In genomic region chr4:79210636-79211049, GRCh38 we compare ENCODE assay signal across 1 cellular context.
TF ChIP-seq lines count a peak whose summit lies in the region.

No MANE protein-coding gene starts in this region.

TF ChIP-seq in SK-N-SH, 30 proteins besides CTCF, POLR2A, EP300 and RAD21 (continued from another document):
- TF ChIP-seq, protein P1, sequence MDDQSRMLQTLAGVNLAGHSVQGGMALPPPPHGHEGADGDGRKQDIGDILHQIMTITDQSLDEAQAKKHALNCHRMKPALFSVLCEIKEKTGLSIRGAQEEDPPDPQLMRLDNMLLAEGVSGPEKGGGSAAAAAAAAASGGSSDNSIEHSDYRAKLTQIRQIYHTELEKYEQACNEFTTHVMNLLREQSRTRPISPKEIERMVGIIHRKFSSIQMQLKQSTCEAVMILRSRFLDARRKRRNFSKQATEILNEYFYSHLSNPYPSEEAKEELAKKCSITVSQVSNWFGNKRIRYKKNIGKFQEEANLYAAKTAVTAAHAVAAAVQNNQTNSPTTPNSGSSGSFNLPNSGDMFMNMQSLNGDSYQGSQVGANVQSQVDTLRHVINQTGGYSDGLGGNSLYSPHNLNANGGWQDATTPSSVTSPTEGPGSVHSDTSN (IDR thresholded peaks at IDR 0.05), result no peak
- TF ChIP-seq, protein P2, sequence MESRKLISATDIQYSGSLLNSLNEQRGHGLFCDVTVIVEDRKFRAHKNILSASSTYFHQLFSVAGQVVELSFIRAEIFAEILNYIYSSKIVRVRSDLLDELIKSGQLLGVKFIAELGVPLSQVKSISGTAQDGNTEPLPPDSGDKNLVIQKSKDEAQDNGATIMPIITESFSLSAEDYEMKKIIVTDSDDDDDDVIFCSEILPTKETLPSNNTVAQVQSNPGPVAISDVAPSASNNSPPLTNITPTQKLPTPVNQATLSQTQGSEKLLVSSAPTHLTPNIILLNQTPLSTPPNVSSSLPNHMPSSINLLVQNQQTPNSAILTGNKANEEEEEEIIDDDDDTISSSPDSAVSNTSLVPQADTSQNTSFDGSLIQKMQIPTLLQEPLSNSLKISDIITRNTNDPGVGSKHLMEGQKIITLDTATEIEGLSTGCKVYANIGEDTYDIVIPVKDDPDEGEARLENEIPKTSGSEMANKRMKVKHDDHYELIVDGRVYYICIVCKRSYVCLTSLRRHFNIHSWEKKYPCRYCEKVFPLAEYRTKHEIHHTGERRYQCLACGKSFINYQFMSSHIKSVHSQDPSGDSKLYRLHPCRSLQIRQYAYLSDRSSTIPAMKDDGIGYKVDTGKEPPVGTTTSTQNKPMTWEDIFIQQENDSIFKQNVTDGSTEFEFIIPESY (IDR thresholded peaks at IDR 0.05; ENCODE audit: borderline replicate concordance, low read depth), result no peak
- no peak for TF ChIP-seq USF2 (IDR thresholded peaks at IDR 0.05; ENCODE audit: borderline replicate concordance, low read depth, low read length)
- TF ChIP-seq JUND (IDR thresholded peaks at IDR 0.05), result no peak
